15 cellular contexts compared by ENCODE assay signal in genomic region chr4:189087981-189088380, GRCh38.
DNase-seq lines count a peak whose midpoint lies in the region; ATAC-seq and TF ChIP-seq lines count a peak whose summit lies in the region.
"Had no signal": no experiment of that assay in that cellular context is flagged by ENCODE, and none has a peak within 500 bp of the region (broad histone marks: within the 10 kb centered on the region; RNA-seq: fewer than 3 reads in every experiment).

No MANE protein-coding gene starts in this region.

- no peaks in the 10 kb centered on the region for H3K27me3 ChIP-seq in SU-DHL-6 (ENCODE audit: low read length)
- no peaks in the 10 kb centered on the region for H3K27me3 ChIP-seq in kidney epithelial cell (ENCODE audit: control insufficient read depth, insufficient read depth, low read length)

- peak overlapping the region; percentile 3 for H3K4me2 ChIP-seq in SU-DHL-6 (ENCODE audit: low read depth, low read length, poor library complexity, severe bottlenecking)
- H3K4me2 ChIP-seq: A549 had no signal

- H3F3A ChIP-seq in SU-DHL-6 (ENCODE audit: insufficient read depth), result no peaks in the 10 kb centered on the region

- no peak overlapping the region for H3K9ac ChIP-seq in SU-DHL-6 (ENCODE audit: low read length)
- H3K9ac ChIP-seq: GM23248 had no signal

- no peak overlapping the region for H3K4me3 ChIP-seq in SU-DHL-6 (ENCODE audit: insufficient read depth, low read length, poor library complexity, severe bottlenecking)
- no peak overlapping the region for H3K4me3 ChIP-seq in kidney epithelial cell (ENCODE audit: low read depth, low read length)
- H3K4me3 ChIP-seq: A549, GM23248 had no signal

- no peaks in the 10 kb centered on the region for H4K20me1 ChIP-seq in SU-DHL-6 (ENCODE audit: low read depth, low read length)

- no peaks in the 10 kb centered on the region for H3K79me2 ChIP-seq in SU-DHL-6 (ENCODE audit: insufficient read depth, low read length)

- DNase-seq in ACHN (peak; percentile 19), kidney epithelial cell (ENCODE audit: low read depth) (peak; percentile 21), renal cortical epithelial cell (ENCODE audit: low read depth) (peak; percentile 83)
- DNase-seq: 8988T; CD4-positive, alpha-beta memory T cell; DMS79 treated with DMSO at 0.1 percent for 48 hours; GF-D8; GM23248; H7; HCEC 1CT had no signal

- H3K36me3 ChIP-seq in SU-DHL-6 (ENCODE audit: low read length), result no peaks in the 10 kb centered on the region
- H3K36me3 ChIP-seq in kidney epithelial cell (ENCODE audit: control insufficient read depth, insufficient read depth, low read length), result no peaks in the 10 kb centered on the region

- H3K9me2 ChIP-seq in SU-DHL-6 (replicated peaks; ENCODE audit: insufficient read depth, low read length), result no peaks in the 10 kb centered on the region

- ATAC-seq in HG02981 (IDR thresholded peaks at IDR 0.05; ENCODE audit: unreplicated experiment) (no peak), HG02938 (IDR thresholded peaks at IDR 0.05; ENCODE audit: unreplicated experiment) (no peak), HG03159 (IDR thresholded peaks at IDR 0.05; ENCODE audit: unreplicated experiment) (no peak)
- ATAC-seq: A549 had no signal

- no peaks in the 10 kb centered on the region for H3K9me3 ChIP-seq in SU-DHL-6 (ENCODE audit: insufficient read depth, low read length)
- H3K9me3 ChIP-seq: A549 had no signal

- H2AFZ ChIP-seq in SU-DHL-6 (ENCODE audit: low read depth, low read length, severe bottlenecking), result no peak overlapping the region
- H2AFZ ChIP-seq: GM23248 had no signal

- in situ Hi-C loops in ACHN (cut with HindIII; ENCODE audit: low pct_ligation_motif_present, low pct_unique_long_range_greater_than_20kb, low sequenced_read_pairs), result no loop called here

- no peak for TF ChIP-seq CTCF in SU-DHL-6 (IDR thresholded peaks at IDR 0.05; ENCODE audit: insufficient read depth, low read length, poor library complexity, severe bottlenecking)
- TF ChIP-seq CTCF in kidney epithelial cell (IDR thresholded peaks at IDR 0.05; ENCODE audit: insufficient read depth, low read length, poor library complexity, severe bottlenecking), result no peak

- H3K27ac ChIP-seq in SU-DHL-6 (ENCODE audit: low read depth, low read length), result no peak overlapping the region
- H3K27ac ChIP-seq: A549, GM23248 had no signal

Comparison
In these comparisons a context has a peak if more than half of its experiments do, and no peak if none do; other contexts are left out.
1. DNase-seq: peak in every context shown above with its lines; median percentile 83 in renal cortical epithelial cell; 21 in kidney epithelial cell; 19 in ACHN.